In genomic region chr15:31344824-31345605, GRCh38 we compare ENCODE assay signal across 8 cellular contexts. TPM values are rescaled to one million over a fixed set of nuclear protein-coding genes. Genes with fewer than 3 reads are reported as not detected.
A peak's percentile ranks its signal among the peaks of the same experiment; 100 is the strongest.
DNase-seq lines count a peak whose midpoint lies in the region; ATAC-seq and TF ChIP-seq lines count a peak whose summit lies in the region.

No MANE protein-coding gene starts in this region.

- ATAC-seq in GM19025 (IDR thresholded peaks at IDR 0.05; ENCODE audit: low read depth, unreplicated experiment) (peak; percentile 31), HG03108 (IDR thresholded peaks at IDR 0.05; ENCODE audit: unreplicated experiment) (peak; percentile 27)

- TF ChIP-seq CTCF in adrenal gland (IDR thresholded peaks at IDR 0.05) (no peak), osteocyte (IDR thresholded peaks at IDR 0.05) (no peak)

- H3K4me1 ChIP-seq in adrenal gland (replicated peaks in 1 of 2) = peaks cover 6 to 63% of the 10 kb centered on the region in 2 donors

- intact Hi-C loops in adrenal gland (cut with DNase I) = no loop called here

- H3K4me3 ChIP-seq in adrenal gland = no peak overlapping the region

- H3K27ac Mint-ChIP-seq in osteocyte (ENCODE audit: unreplicated experiment) = peak overlapping the region; percentile 41

- H3K27me3 ChIP-seq in adrenal gland = no peaks in the 10 kb centered on the region

- H3K9me3 ChIP-seq in adrenal gland (replicated peaks in 1 of 3) = no peaks in the 10 kb centered on the region

- DNase-seq in adrenal gland (peak in 1 of 7 donors; percentile 41), osteocyte (ENCODE audit: extremely low spot score, unreplicated experiment) (no peak), kidney glomerular epithelial cell (lab: John Stamatoyannopoulos, UW) (no peak), DMS53 (lab: John Stamatoyannopoulos, UW) (no peak), dedifferentiated amniotic fluid mesenchymal stem cell (ENCODE audit: extremely low spot score) (no peak), NCI-H128 (lab: John Stamatoyannopoulos, UW; ENCODE audit: unreplicated experiment) (no peak)

- peaks cover 0 to 4% of the 10 kb centered on the region in 2 donors for H3K36me3 ChIP-seq in adrenal gland (replicated peaks in 1 of 2)

- no peaks in the 10 kb centered on the region for H3K36me3 Mint-ChIP-seq in osteocyte (ENCODE audit: unreplicated experiment)

- no peak for TF ChIP-seq POLR2A in adrenal gland (IDR thresholded peaks at IDR 0.05)

- no peak overlapping the region for H3K4me3 Mint-ChIP-seq in osteocyte (ENCODE audit: unreplicated experiment)

- no peaks in the 10 kb centered on the region for H3K9me3 Mint-ChIP-seq in osteocyte (ENCODE audit: unreplicated experiment)

- no peaks in the 10 kb centered on the region for H3K27me3 Mint-ChIP-seq in osteocyte (ENCODE audit: unreplicated experiment)

- peak overlapping the region in 3 of 5 donors; percentile 9 to 83 (median 54) for H3K27ac ChIP-seq in adrenal gland

- WGBS in adrenal gland, 4 donors = 51 to 68% (median 58%) methylated on average over 7 to 16 of the region's 16 CpGs

- peaks cover 52% of the 10 kb centered on the region for H3K4me1 Mint-ChIP-seq in osteocyte (ENCODE audit: unreplicated experiment)

RNA-seq across cellular contexts. Expression of gene KLF13, which starts 18.4 kb away (rescaled TPM):
- total RNA-seq in adrenal gland = 10 to 100 TPM; 19.9 to 65.9 (median 37.8) TPM
- polyA plus RNA-seq in adrenal gland = 10 to 100 TPM; 17.3 to 33.5 (median 21.0) TPM
- total RNA-seq in osteocyte = 54.5 and 57.7 TPM in 2 replicates
